In the genomic region with DNA sequence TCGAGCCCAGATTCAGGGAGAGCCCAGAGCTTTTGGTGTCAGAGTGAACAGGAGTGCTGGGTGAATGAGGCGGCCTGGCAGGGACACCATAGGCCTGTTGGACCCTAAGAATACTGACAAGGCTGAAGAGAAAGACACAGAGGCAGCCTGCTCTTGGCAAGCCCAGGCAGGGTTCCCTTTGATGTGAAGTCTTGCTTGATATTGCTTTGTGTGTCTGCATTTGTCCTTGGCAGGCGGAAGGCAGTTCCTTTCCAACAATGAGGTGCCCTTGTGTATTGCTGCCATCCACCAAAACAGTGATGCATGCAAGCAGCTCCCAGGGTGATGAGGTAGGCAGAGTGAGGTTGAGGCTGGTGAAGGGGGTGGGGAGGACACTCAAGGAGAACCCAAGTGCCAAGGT, we compare ENCODE assay signal across 1 cellular context.
TF ChIP-seq lines count a peak whose summit lies in the region.

No MANE protein-coding gene starts in this region.

TF ChIP-seq in H1, 55 proteins besides CTCF, POLR2A, EP300 and RAD21 (continued from another document):
- TF ChIP-seq TBP (IDR thresholded peaks at IDR 0.05; ENCODE audit: low read depth, low read length) (no peak), BCL11A (IDR thresholded peaks at IDR 0.05; ENCODE audit: low read depth in 2 of 2, low read length in 2 of 2) (no peak), RXRA (IDR thresholded peaks at IDR 0.05; ENCODE audit: insufficient read depth, low read depth, low read length) (no peak), CTBP2 (IDR thresholded peaks at IDR 0.05; ENCODE audit: borderline replicate concordance, insufficient read depth, insufficient read length, low read length) (no peak), TAF7 (optimal IDR thresholded peaks at IDR 0.05; ENCODE audit: borderline replicate concordance, low read depth, low read length) (no peak), HDAC6 (IDR thresholded peaks at IDR 0.05; ENCODE audit: low read depth, low read length) (no peak), RFX5 (IDR thresholded peaks at IDR 0.05; ENCODE audit: borderline replicate concordance, low read depth, low read length) (no peak), YY1 (IDR thresholded peaks at IDR 0.05; ENCODE audit: low read depth, low read length) (no peak), ASH2L (IDR thresholded peaks at IDR 0.05; ENCODE audit: low read length) (no peak), TCF12 (IDR thresholded peaks at IDR 0.05; ENCODE audit: low read depth, low read length) (no peak), ZNF274 (IDR thresholded peaks at IDR 0.05; ENCODE audit: borderline replicate concordance, extremely low read depth, low read length) (no peak)
